Comparison of ENCODE assay signal across 1 cellular context in the genomic region with DNA sequence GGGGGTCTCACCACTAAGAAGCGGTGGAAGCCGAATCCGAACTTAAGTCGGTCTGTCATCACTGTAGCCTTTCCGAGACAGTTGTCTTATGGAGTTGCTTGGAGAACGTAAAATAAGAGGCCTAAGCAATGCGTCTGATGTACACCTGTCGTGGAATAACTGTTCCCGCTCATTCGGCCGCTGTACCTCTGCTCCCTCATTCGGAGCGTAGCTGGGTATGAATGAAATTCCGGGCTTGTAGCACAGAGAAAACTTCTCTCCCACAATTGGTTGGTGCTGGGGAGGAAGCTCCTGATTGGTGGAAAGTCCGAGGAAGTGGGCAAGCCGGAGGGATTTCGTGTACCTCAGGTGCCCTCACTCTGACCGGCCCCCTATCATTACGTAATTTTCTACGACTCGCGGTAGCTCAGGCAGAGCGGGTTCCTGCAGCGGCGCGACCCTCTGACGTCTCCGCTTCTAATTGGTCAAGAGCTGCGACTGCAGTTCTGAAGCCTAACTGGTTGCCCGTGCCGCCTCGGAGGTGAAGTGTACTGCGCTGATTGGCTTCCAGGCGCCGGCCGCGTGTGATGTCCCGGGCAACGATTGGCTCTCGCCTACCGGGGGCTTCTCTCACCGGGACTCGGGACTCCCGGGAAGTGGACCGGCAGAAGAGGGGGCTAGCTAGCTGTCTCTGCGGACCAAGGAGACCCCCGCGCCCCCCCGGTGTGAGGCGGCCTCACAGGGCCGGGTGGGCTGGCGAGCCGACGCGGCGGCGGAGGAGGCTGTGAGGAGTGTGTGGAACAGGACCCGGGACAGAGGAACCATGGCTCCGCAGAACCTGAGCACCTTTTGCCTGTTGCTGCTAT.
TF ChIP-seq lines count a peak whose summit lies in the region.

A gene (plus strand): TSS at position 625 of the 845 bp plus-strand sequence. CDS start 178 bp downstream, at position 803.

TF ChIP-seq in HepG2, 621 proteins besides CTCF, POLR2A, EP300 and RAD21 (continued from another document and continues in another):
- TF ChIP-seq, protein P1, sequence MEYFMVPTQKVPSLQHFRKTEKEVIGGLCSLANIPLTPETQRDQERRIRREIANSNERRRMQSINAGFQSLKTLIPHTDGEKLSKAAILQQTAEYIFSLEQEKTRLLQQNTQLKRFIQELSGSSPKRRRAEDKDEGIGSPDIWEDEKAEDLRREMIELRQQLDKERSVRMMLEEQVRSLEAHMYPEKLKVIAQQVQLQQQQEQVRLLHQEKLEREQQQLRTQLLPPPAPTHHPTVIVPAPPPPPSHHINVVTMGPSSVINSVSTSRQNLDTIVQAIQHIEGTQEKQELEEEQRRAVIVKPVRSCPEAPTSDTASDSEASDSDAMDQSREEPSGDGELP (IDR thresholded peaks at IDR 0.05; ENCODE audit: borderline replicate concordance, low read depth), result peak; percentile 24; the same call in 1 of the 2 replicates
- peak; percentile 32; the same call in 1 of the 2 replicates for TF ChIP-seq HNF4G (IDR thresholded peaks at IDR 0.05; ENCODE audit: borderline replicate concordance, low read depth, low read length)
- TF ChIP-seq HNF4G (CRISPR knock-in tag; IDR thresholded peaks at IDR 0.05; ENCODE audit: borderline replicate concordance, low read depth), result no peak
- no peak for TF ChIP-seq ZNF816 (CRISPR knock-in tag; IDR thresholded peaks at IDR 0.05; ENCODE audit: borderline replicate concordance)
- TF ChIP-seq ZFP36 (IDR thresholded peaks at IDR 0.05; ENCODE audit: borderline replicate concordance, low read depth, low read length, partially characterized antibody), result no peak
- no peak for TF ChIP-seq MATR3 (CRISPR knock-in tag; IDR thresholded peaks at IDR 0.05)
- TF ChIP-seq IKZF1 (IDR thresholded peaks at IDR 0.05), result no peak
- peak; percentile 90 for TF ChIP-seq KMT2A (CRISPR knock-in tag; IDR thresholded peaks at IDR 0.05)
- TF ChIP-seq YEATS2 (CRISPR knock-in tag; IDR thresholded peaks at IDR 0.05; ENCODE audit: borderline replicate concordance), result peak; percentile 95
- no peak; the same call in 1 of the 2 replicates for TF ChIP-seq ZNF589 (CRISPR knock-in tag; conservative IDR thresholded peaks at IDR 0.05)
- TF ChIP-seq, protein P2, sequence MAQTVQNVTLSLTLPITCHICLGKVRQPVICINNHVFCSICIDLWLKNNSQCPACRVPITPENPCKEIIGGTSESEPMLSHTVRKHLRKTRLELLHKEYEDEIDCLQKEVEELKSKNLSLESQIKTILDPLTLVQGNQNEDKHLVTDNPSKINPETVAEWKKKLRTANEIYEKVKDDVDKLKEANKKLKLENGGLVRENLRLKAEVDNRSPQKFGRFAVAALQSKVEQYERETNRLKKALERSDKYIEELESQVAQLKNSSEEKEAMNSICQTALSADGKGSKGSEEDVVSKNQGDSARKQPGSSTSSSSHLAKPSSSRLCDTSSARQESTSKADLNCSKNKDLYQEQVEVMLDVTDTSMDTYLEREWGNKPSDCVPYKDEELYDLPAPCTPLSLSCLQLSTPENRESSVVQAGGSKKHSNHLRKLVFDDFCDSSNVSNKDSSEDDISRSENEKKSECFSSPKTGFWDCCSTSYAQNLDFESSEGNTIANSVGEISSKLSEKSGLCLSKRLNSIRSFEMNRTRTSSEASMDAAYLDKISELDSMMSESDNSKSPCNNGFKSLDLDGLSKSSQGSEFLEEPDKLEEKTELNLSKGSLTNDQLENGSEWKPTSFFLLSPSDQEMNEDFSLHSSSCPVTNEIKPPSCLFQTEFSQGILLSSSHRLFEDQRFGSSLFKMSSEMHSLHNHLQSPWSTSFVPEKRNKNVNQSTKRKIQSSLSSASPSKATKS (CRISPR knock-in tag; IDR thresholded peaks at IDR 0.05), result no peak
- no peak for TF ChIP-seq ARHGAP35 (CRISPR knock-in tag; IDR thresholded peaks at IDR 0.05; ENCODE audit: borderline replicate concordance)
- TF ChIP-seq NFE2L2 (IDR thresholded peaks at IDR 0.05; ENCODE audit: low read length), result no peak
- TF ChIP-seq, protein P3, sequence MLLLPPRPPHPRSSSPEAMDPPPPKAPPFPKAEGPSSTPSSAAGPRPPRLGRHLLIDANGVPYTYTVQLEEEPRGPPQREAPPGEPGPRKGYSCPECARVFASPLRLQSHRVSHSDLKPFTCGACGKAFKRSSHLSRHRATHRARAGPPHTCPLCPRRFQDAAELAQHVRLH (CRISPR knock-in tag; IDR thresholded peaks at IDR 0.05; ENCODE audit: borderline replicate concordance, low read depth), result no peak
- TF ChIP-seq, protein P4, sequence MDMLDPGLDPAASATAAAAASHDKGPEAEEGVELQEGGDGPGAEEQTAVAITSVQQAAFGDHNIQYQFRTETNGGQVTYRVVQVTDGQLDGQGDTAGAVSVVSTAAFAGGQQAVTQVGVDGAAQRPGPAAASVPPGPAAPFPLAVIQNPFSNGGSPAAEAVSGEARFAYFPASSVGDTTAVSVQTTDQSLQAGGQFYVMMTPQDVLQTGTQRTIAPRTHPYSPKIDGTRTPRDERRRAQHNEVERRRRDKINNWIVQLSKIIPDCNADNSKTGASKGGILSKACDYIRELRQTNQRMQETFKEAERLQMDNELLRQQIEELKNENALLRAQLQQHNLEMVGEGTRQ (IDR thresholded peaks at IDR 0.05; ENCODE audit: low read depth, low read length), result no peak
- TF ChIP-seq, protein P4 (CRISPR knock-in tag; IDR thresholded peaks at IDR 0.05; ENCODE audit: borderline replicate concordance), result no peak
- TF ChIP-seq SYNCRIP (IDR thresholded peaks at IDR 0.05; ENCODE audit: insufficient read depth, low read depth, low read length), result no peak
- no peak for TF ChIP-seq RFX3 (CRISPR knock-in tag; IDR thresholded peaks at IDR 0.05)
- no peak for TF ChIP-seq CENPT (CRISPR knock-in tag; IDR thresholded peaks at IDR 0.05; ENCODE audit: low read depth)
- TF ChIP-seq, protein P5, sequence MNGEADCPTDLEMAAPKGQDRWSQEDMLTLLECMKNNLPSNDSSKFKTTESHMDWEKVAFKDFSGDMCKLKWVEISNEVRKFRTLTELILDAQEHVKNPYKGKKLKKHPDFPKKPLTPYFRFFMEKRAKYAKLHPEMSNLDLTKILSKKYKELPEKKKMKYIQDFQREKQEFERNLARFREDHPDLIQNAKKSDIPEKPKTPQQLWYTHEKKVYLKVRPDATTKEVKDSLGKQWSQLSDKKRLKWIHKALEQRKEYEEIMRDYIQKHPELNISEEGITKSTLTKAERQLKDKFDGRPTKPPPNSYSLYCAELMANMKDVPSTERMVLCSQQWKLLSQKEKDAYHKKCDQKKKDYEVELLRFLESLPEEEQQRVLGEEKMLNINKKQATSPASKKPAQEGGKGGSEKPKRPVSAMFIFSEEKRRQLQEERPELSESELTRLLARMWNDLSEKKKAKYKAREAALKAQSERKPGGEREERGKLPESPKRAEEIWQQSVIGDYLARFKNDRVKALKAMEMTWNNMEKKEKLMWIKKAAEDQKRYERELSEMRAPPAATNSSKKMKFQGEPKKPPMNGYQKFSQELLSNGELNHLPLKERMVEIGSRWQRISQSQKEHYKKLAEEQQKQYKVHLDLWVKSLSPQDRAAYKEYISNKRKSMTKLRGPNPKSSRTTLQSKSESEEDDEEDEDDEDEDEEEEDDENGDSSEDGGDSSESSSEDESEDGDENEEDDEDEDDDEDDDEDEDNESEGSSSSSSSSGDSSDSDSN (CRISPR knock-in tag; IDR thresholded peaks at IDR 0.05), result 0 out of 2 replicates have a peak, but pooled peaks have one; percentile 22
- TF ChIP-seq ZNF674 (CRISPR knock-in tag; IDR thresholded peaks at IDR 0.05; ENCODE audit: low read depth), result no peak
- no peak for TF ChIP-seq SRSF9 (IDR thresholded peaks at IDR 0.05; ENCODE audit: borderline replicate concordance, insufficient read depth, low read depth, low read length, poor library complexity, severe bottlenecking)
- TF ChIP-seq SMAD9 (CRISPR knock-in tag; IDR thresholded peaks at IDR 0.05), result no peak
- TF ChIP-seq ZBTB7B (CRISPR knock-in tag; IDR thresholded peaks at IDR 0.05), result peak; percentile 59; the same call in 1 of the 2 replicates
- no peak for TF ChIP-seq ZNF567 (CRISPR knock-in tag; IDR thresholded peaks at IDR 0.05; ENCODE audit: borderline replicate concordance)
- TF ChIP-seq HNRNPL (IDR thresholded peaks at IDR 0.05; ENCODE audit: low read depth, low read length), result no peak
- no peak for TF ChIP-seq ZNF737 (CRISPR knock-in tag; IDR thresholded peaks at IDR 0.05; ENCODE audit: borderline replicate concordance)
- TF ChIP-seq ZNF12 (CRISPR knock-in tag; IDR thresholded peaks at IDR 0.05), result no peak
- peak; percentile 95 for TF ChIP-seq KMT2B (CRISPR knock-in tag; IDR thresholded peaks at IDR 0.05)
- TF ChIP-seq, protein P6, sequence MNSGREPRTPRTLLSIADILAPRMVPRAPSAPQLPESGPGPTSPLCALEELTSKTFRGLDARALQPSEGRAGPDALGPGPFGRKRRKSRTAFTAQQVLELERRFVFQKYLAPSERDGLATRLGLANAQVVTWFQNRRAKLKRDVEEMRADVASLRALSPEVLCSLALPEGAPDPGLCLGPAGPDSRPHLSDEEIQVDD (CRISPR knock-in tag; IDR thresholded peaks at IDR 0.05; ENCODE audit: borderline replicate concordance), result no peak
- no peak for TF ChIP-seq ZNF264 (CRISPR knock-in tag; IDR thresholded peaks at IDR 0.05)
- TF ChIP-seq RFXANK (CRISPR knock-in tag; IDR thresholded peaks at IDR 0.05), result peak; percentile 95; the same call in 1 of the 2 replicates
- TF ChIP-seq ZNF496 (CRISPR knock-in tag; IDR thresholded peaks at IDR 0.05; ENCODE audit: insufficient replicate concordance), result no peak
- TF ChIP-seq, protein P7, sequence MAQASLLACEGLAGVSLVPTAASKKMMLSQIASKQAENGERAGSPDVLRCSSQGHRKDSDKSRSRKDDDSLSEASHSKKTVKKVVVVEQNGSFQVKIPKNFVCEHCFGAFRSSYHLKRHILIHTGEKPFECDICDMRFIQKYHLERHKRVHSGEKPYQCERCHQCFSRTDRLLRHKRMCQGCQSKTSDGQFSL (CRISPR knock-in tag; IDR thresholded peaks at IDR 0.05), result no peak
- TF ChIP-seq NFE2 (CRISPR knock-in tag; IDR thresholded peaks at IDR 0.05), result no peak
- TF ChIP-seq EHMT2 (IDR thresholded peaks at IDR 0.05; ENCODE audit: borderline replicate concordance, low read depth, low read length), result no peak
- no peak for TF ChIP-seq ELF4 (CRISPR knock-in tag; IDR thresholded peaks at IDR 0.05; ENCODE audit: borderline replicate concordance)
- TF ChIP-seq ZNF891 (CRISPR knock-in tag; IDR thresholded peaks at IDR 0.05), result no peak
- TF ChIP-seq ZNF441 (CRISPR knock-in tag; IDR thresholded peaks at IDR 0.05; ENCODE audit: borderline replicate concordance), result no peak; the same call in 1 of the 2 replicates
- TF ChIP-seq ARNTL (CRISPR knock-in tag; IDR thresholded peaks at IDR 0.05), result no peak
- TF ChIP-seq KLF11 (CRISPR knock-in tag; IDR thresholded peaks at IDR 0.05), result peak; percentile 90
- 0 out of 2 replicates have a peak, but pooled peaks have one; percentile 38 for TF ChIP-seq ZNF776 (CRISPR knock-in tag; IDR thresholded peaks at IDR 0.05)
- no peak for TF ChIP-seq BRD4 (CRISPR knock-in tag; IDR thresholded peaks at IDR 0.05)
- no peak for TF ChIP-seq ZNF83 (CRISPR knock-in tag; IDR thresholded peaks at IDR 0.05; ENCODE audit: borderline replicate concordance)
- no peak for TF ChIP-seq NR2F2 (IDR thresholded peaks at IDR 0.05; ENCODE audit: borderline replicate concordance, low read depth)
- no peak for TF ChIP-seq KDM3A (CRISPR knock-in tag; IDR thresholded peaks at IDR 0.05; ENCODE audit: low read depth)
- TF ChIP-seq, protein P8, sequence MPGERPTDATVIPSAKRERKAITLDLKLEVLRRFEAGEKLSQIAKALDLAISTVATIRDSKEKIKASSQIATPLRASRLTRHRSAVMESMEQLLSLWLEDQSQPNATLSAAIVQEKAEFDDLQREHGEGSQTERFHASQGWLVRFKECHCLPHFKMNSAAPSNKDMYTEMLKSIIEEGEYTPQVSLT (CRISPR knock-in tag; IDR thresholded peaks at IDR 0.05; ENCODE audit: borderline replicate concordance, low read depth), result no peak
- TF ChIP-seq, protein P9, sequence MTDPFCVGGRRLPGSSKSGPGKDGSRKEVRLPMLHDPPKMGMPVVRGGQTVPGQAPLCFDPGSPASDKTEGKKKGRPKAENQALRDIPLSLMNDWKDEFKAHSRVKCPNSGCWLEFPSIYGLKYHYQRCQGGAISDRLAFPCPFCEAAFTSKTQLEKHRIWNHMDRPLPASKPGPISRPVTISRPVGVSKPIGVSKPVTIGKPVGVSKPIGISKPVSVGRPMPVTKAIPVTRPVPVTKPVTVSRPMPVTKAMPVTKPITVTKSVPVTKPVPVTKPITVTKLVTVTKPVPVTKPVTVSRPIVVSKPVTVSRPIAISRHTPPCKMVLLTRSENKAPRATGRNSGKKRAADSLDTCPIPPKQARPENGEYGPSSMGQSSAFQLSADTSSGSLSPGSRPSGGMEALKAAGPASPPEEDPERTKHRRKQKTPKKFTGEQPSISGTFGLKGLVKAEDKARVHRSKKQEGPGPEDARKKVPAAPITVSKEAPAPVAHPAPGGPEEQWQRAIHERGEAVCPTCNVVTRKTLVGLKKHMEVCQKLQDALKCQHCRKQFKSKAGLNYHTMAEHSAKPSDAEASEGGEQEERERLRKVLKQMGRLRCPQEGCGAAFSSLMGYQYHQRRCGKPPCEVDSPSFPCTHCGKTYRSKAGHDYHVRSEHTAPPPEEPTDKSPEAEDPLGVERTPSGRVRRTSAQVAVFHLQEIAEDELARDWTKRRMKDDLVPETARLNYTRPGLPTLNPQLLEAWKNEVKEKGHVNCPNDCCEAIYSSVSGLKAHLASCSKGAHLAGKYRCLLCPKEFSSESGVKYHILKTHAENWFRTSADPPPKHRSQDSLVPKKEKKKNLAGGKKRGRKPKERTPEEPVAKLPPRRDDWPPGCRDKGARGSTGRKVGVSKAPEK (CRISPR knock-in tag; IDR thresholded peaks at IDR 0.05; ENCODE audit: borderline replicate concordance), result no peak
- TF ChIP-seq EED (CRISPR knock-in tag; IDR thresholded peaks at IDR 0.05), result no peak
- TF ChIP-seq, protein P10, sequence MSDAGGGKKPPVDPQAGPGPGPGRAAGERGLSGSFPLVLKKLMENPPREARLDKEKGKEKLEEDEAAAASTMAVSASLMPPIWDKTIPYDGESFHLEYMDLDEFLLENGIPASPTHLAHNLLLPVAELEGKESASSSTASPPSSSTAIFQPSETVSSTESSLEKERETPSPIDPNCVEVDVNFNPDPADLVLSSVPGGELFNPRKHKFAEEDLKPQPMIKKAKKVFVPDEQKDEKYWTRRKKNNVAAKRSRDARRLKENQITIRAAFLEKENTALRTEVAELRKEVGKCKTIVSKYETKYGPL (CRISPR knock-in tag; IDR thresholded peaks at IDR 0.05), result peak; percentile 66; the same call in 1 of the 2 replicates
